ENCODE assay signal across 9 cellular contexts in genomic region chr11:73760680-73761402, GRCh38. TPM values are rescaled to one million over a fixed set of nuclear protein-coding genes. Genes with fewer than 3 reads are reported as not detected.
A peak's percentile ranks its signal among the peaks of the same experiment; 100 is the strongest.
DNase-seq lines count a peak whose midpoint lies in the region; ATAC-seq, FAIRE-seq and TF ChIP-seq lines count a peak whose summit lies in the region.
"Had no signal": no experiment of that assay in that cellular context is flagged by ENCODE, and none has a peak within 500 bp of the region (broad histone marks: within the 10 kb centered on the region; RNA-seq: fewer than 3 reads in every experiment).

RAB6A (minus strand) TSS chr11:73761074; CDS start chr11:73760635, 439 bp downstream.

- BruUV-seq in mammary epithelial cell (replicated peaks; lab: Mats Ljungman, UMichigan), result no TSS peak

- in situ Hi-C loops in mammary epithelial cell (cut with MboI; ENCODE audit: low sequenced_read_pairs in 2 of 2), result no loop called here

- peak within 1 kb of the TSS; percentile 76 for H3K27ac ChIP-seq in WERI-Rb-1
- peak within 1 kb of the TSS; percentile 62 for H3K27ac ChIP-seq in mammary epithelial cell (ENCODE audit: insufficient read depth, low read depth, low read length)
- peak within 1 kb of the TSS; percentile 43 for H3K27ac ChIP-seq in iPS-20b (ENCODE audit: low read length)
- H3K27ac ChIP-seq in small intestine (ENCODE audit: low read depth in 1 of 2, low read length in 1 of 2), result peak within 1 kb of the TSS; percentile 95 to 99

- CTCF ChIA-PET in mammary epithelial cell (lab: Charles Lee; ENCODE audit: low non-redundant PET), result interaction anchor here (0.6 to 1.7 kb wide), 5 partner anchors 8 to 170 kb away, joined by 3 to 10 read pairs (median 4); no protein-coding TSS in a partner anchor

- dilution Hi-C loops in mammary epithelial cell (cut with HindIII; ENCODE audit: low sequenced_read_pairs), result no loop called here

- TF ChIP-seq CTCF in WERI-Rb-1 (IDR thresholded peaks at IDR 0.05; ENCODE audit: low read depth, low read length) (0 out of 2 replicates have a peak, but pooled peaks have one; percentile 32), mammary epithelial cell (conservative IDR thresholded peaks at IDR 0.05 in 1 of 2, IDR thresholded peaks at IDR 0.05 in 1 of 2; ENCODE audit: extremely low read depth in 1 of 2, insufficient read depth in 1 of 2, low read depth in 1 of 2, low read length in 2 of 2) (peak; percentile 5 to 35)

- no peaks in the 10 kb centered on the region for H3K27me3 ChIP-seq in WERI-Rb-1 (ENCODE audit: insufficient read depth, low read depth, severe bottlenecking)
- no peaks in the 10 kb centered on the region for H3K27me3 ChIP-seq in mammary epithelial cell (ENCODE audit: insufficient read depth, low read length)
- H3K27me3 ChIP-seq in iPS-20b (ENCODE audit: insufficient read depth, low read length), result no peaks in the 10 kb centered on the region
- no peaks in the 10 kb centered on the region for H3K27me3 ChIP-seq in small intestine (ENCODE audit: control insufficient read depth in 2 of 2, insufficient read depth in 2 of 2, low read length in 2 of 2)

- no peak for FAIRE-seq in small intestine (lab: Jason Lieb, UNC)
- FAIRE-seq: islet of Langerhans had no signal

- H3K9ac ChIP-seq in mammary epithelial cell (ENCODE audit: insufficient read depth, low read length) (peak within 1 kb of the TSS; percentile 83), iPS-20b (ENCODE audit: low read depth, low read length) (peak within 1 kb of the TSS; percentile 82; the same call in 1 of the 2 replicates)

- DNase-seq in AG08396 (ENCODE audit: low spot score) (peak; percentile 97), NCI-H2227 (lab: John Stamatoyannopoulos, UW; ENCODE audit: unreplicated experiment) (peak; percentile 99), WERI-Rb-1 (peak; percentile 100), mammary epithelial cell (peak; percentile 99), small intestine (peak; percentile 100)

- H3K4me1 ChIP-seq in mammary epithelial cell (ENCODE audit: insufficient read depth, low read length), result peaks cover 6% of the 10 kb centered on the region
- peaks cover 19% of the 10 kb centered on the region for H3K4me1 ChIP-seq in iPS-20b (ENCODE audit: insufficient read depth, low read length)
- peaks cover 0 to 3% of the 10 kb centered on the region in 2 donors for H3K4me1 ChIP-seq in small intestine (ENCODE audit: control insufficient read depth in 2 of 2, insufficient read depth in 1 of 2, low read depth in 1 of 2, low read length in 1 of 2)

- H3K4me2 ChIP-seq in mammary epithelial cell (ENCODE audit: insufficient read depth, low read depth, low read length), result peak within 1 kb of the TSS; percentile 75

- H4K20me1 ChIP-seq in mammary epithelial cell (ENCODE audit: insufficient read depth, low read length), result no peaks in the 10 kb centered on the region

- H3K9me3 ChIP-seq in WERI-Rb-1 (ENCODE audit: severe bottlenecking) (no peaks in the 10 kb centered on the region), mammary epithelial cell (replicated peaks; ENCODE audit: insufficient read depth, low read length) (no peaks in the 10 kb centered on the region), iPS-20b (ENCODE audit: insufficient read depth, low read depth, low read length) (no peaks in the 10 kb centered on the region), small intestine (ENCODE audit: control insufficient read depth, low read depth) (no peaks in the 10 kb centered on the region)

- intact Hi-C loops in mammary epithelial cell (cut with micrococcal nuclease), result loop anchor here (1.0 to 2.0 kb wide), 5 partner anchors 18 to 170 kb away; partner anchors contain the start of genes COA4 and PAAF1

- 0% methylated on average over 14 of the region's 74 CpGs for WGBS in mammary epithelial cell (ENCODE audit: low coverage, missing lambda C conversion rate)
- WGBS in small intestine, 3 donors, result 0 to 1% (median 1%) methylated on average over 46 to 74 of the region's 74 CpGs

- peak; percentile 93 for ATAC-seq in GM18907 (IDR thresholded peaks at IDR 0.05; ENCODE audit: unreplicated experiment)
- peak; percentile 94 for ATAC-seq in HG03159 (IDR thresholded peaks at IDR 0.05; ENCODE audit: unreplicated experiment)

- H2AFZ ChIP-seq in mammary epithelial cell (ENCODE audit: low read depth, low read length), result peak within 1 kb of the TSS; percentile 86

- H3K79me2 ChIP-seq in mammary epithelial cell (ENCODE audit: insufficient read depth, low read length), result peaks cover 49% of the 10 kb centered on the region

- H3K4me3 ChIP-seq in WERI-Rb-1 (ENCODE audit: low read depth, low read length) (peak within 1 kb of the TSS; percentile 85), mammary epithelial cell (replicated peaks in 1 of 3; ENCODE audit: insufficient read depth in 1 of 3, low read depth in 2 of 3, low read length in 3 of 3) (peak within 1 kb of the TSS; percentile 83 to 91 (median 88)), iPS-20b (ENCODE audit: low read length) (peak within 1 kb of the TSS; percentile 77), small intestine (ENCODE audit: low read depth in 1 of 2, low read length in 2 of 2) (peak within 1 kb of the TSS; percentile 98 to 99)

- H3K36me3 ChIP-seq in WERI-Rb-1 (no peaks in the 10 kb centered on the region; the same call in 1 of the 2 replicates), mammary epithelial cell (ENCODE audit: insufficient read depth, low read length) (no peaks in the 10 kb centered on the region), iPS-20b (ENCODE audit: insufficient read depth, low read depth, low read length) (no peaks in the 10 kb centered on the region), small intestine (ENCODE audit: control insufficient read depth in 2 of 2, insufficient read depth in 2 of 2, low read length in 2 of 2) (no peaks in the 10 kb centered on the region)

RNA-seq across cellular contexts. Expression of gene RAB6A, which starts in this region (rescaled TPM):
- total RNA-seq in mammary epithelial cell, result 100 to 1,000 TPM; 189 to 218 TPM
- polyA plus RNA-seq in mammary epithelial cell (127 TPM), small intestine (100 to 1,000 TPM in 1 of 3 donors, 10 to 100 TPM in 2; 71.8 to 127 (median 93.8) TPM)
- 233 TPM for polyA minus RNA-seq in mammary epithelial cell

Comparison
In these comparisons a context has a peak if more than half of its experiments do, and no peak if none do; other contexts are left out.
1. Peak in every context shown above with its lines: DNase-seq, ATAC-seq, H3K4me3 ChIP-seq and H3K27ac ChIP-seq.
2. H3K27ac ChIP-seq: peak in every context shown above with its lines; median percentile 97 in small intestine; 76 in WERI-Rb-1; 62 in mammary epithelial cell; 43 in iPS-20b.